In the genomic region with DNA sequence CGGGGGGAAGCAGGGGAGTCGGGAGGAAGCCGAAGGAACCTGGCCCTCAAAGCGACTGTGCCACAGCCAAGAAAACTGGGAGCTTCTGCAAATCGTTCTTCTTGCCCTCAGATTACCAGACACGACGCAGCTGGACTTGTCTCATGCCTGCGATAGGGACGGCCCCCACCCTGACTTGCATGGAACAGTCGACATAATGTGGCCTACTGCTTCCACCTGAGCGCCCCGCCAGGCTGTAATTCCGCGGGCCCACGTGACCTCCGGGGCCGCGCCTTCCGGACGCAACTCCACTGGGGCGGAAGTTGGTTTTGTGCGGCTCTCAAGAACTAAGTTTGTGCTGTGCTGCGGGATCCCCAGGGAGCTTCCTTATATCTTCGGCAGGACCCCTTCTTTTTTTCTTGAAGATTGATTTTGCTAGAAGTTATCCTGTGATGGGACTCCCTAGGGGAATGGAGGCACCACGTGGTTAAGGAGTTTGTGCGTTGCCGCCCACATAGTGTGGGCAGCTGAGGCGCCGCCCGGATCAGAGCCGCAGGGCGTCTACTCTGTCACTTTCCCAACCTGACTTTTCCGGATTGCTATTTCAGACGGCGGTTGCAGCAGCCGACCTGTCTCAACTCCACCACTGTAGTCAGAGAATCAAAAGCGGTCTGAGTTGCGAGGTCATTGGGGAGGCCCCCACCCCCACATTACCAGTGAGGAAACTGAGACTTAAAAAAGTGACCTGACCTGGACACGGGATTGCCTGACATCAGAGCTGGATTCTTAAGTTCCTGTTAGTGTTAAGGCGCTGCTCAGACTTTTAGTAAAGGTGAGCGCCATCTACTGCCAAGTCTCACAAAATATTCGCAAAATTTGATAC, we compare ENCODE assay signal across 1 cellular context.
A peak's percentile ranks its signal among the peaks of the same experiment; 100 is the strongest.
TF ChIP-seq lines count a peak whose summit lies in the region.

No MANE protein-coding gene starts in this region.

TF ChIP-seq in GM12878, 131 proteins besides CTCF, POLR2A, EP300 and RAD21 (continues in another document):
- TF ChIP-seq BACH1 (IDR thresholded peaks at IDR 0.05; ENCODE audit: borderline replicate concordance) (peak; percentile 17), SUZ12 (IDR thresholded peaks at IDR 0.05; ENCODE audit: unreplicated experiment) (no peak), MYC (IDR thresholded peaks at IDR 0.05; ENCODE audit: insufficient read depth, insufficient read length, insufficient replicate concordance, low read length, severe bottlenecking) (no peak), RBBP5 (conservative IDR thresholded peaks at IDR 0.05) (no peak), TCF7 (IDR thresholded peaks at IDR 0.05; ENCODE audit: borderline replicate concordance) (peak; percentile 62), SRF (IDR thresholded peaks at IDR 0.05; ENCODE audit: low read depth in 2 of 2, low read length in 2 of 2) (0 out of 4 replicates have a peak, but pooled peaks of 1 of the 2 experiments have one; percentile 20), ZNF384 (IDR thresholded peaks at IDR 0.05; ENCODE audit: borderline replicate concordance, low read depth, low read length) (no peak), CBX5 (IDR thresholded peaks at IDR 0.05; ENCODE audit: low read depth) (no peak; the same call in 1 of the 2 replicates), TARDBP (IDR thresholded peaks at IDR 0.05; ENCODE audit: borderline replicate concordance) (peak; percentile 22; the same call in 1 of the 2 replicates), GATAD2B (conservative IDR thresholded peaks at IDR 0.05; ENCODE audit: low read depth) (peak; percentile 75), BCL11A (IDR thresholded peaks at IDR 0.05; ENCODE audit: low read depth, low read length) (0 out of 2 replicates have a peak, but pooled peaks have one; percentile 24), ZZZ3 (IDR thresholded peaks at IDR 0.05; ENCODE audit: control insufficient read depth, insufficient read length, low read depth) (no peak), PAX5 (IDR thresholded peaks at IDR 0.05; ENCODE audit: borderline replicate concordance, low read depth, low read length) (peak; percentile 66; the same call in 1 of the 2 replicates), CREB1 (IDR thresholded peaks at IDR 0.05; ENCODE audit: low read depth) (peak; percentile 86), JUND (IDR thresholded peaks at IDR 0.05; ENCODE audit: low read depth, low read length) (peak; percentile 99), TCF3 (IDR thresholded peaks at IDR 0.05; ENCODE audit: borderline replicate concordance, insufficient read depth, low read depth, low read length) (peak; percentile 48; the same call in 1 of the 2 replicates), PAX8 (IDR thresholded peaks at IDR 0.05) (no peak), RUNX3 (IDR thresholded peaks at IDR 0.05; ENCODE audit: low read length) (peak; percentile 81), NFIC (IDR thresholded peaks at IDR 0.05; ENCODE audit: low read depth, low read length) (peak; percentile 88), CREM (IDR thresholded peaks at IDR 0.05; ENCODE audit: low read depth) (peak; percentile 70), RB1 (IDR thresholded peaks at IDR 0.05; ENCODE audit: borderline replicate concordance) (peak; percentile 49; the same call in 1 of the 2 replicates)
- TF ChIP-seq, protein P1, sequence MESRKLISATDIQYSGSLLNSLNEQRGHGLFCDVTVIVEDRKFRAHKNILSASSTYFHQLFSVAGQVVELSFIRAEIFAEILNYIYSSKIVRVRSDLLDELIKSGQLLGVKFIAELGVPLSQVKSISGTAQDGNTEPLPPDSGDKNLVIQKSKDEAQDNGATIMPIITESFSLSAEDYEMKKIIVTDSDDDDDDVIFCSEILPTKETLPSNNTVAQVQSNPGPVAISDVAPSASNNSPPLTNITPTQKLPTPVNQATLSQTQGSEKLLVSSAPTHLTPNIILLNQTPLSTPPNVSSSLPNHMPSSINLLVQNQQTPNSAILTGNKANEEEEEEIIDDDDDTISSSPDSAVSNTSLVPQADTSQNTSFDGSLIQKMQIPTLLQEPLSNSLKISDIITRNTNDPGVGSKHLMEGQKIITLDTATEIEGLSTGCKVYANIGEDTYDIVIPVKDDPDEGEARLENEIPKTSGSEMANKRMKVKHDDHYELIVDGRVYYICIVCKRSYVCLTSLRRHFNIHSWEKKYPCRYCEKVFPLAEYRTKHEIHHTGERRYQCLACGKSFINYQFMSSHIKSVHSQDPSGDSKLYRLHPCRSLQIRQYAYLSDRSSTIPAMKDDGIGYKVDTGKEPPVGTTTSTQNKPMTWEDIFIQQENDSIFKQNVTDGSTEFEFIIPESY (IDR thresholded peaks at IDR 0.05): no peak
- TF ChIP-seq, protein P2, sequence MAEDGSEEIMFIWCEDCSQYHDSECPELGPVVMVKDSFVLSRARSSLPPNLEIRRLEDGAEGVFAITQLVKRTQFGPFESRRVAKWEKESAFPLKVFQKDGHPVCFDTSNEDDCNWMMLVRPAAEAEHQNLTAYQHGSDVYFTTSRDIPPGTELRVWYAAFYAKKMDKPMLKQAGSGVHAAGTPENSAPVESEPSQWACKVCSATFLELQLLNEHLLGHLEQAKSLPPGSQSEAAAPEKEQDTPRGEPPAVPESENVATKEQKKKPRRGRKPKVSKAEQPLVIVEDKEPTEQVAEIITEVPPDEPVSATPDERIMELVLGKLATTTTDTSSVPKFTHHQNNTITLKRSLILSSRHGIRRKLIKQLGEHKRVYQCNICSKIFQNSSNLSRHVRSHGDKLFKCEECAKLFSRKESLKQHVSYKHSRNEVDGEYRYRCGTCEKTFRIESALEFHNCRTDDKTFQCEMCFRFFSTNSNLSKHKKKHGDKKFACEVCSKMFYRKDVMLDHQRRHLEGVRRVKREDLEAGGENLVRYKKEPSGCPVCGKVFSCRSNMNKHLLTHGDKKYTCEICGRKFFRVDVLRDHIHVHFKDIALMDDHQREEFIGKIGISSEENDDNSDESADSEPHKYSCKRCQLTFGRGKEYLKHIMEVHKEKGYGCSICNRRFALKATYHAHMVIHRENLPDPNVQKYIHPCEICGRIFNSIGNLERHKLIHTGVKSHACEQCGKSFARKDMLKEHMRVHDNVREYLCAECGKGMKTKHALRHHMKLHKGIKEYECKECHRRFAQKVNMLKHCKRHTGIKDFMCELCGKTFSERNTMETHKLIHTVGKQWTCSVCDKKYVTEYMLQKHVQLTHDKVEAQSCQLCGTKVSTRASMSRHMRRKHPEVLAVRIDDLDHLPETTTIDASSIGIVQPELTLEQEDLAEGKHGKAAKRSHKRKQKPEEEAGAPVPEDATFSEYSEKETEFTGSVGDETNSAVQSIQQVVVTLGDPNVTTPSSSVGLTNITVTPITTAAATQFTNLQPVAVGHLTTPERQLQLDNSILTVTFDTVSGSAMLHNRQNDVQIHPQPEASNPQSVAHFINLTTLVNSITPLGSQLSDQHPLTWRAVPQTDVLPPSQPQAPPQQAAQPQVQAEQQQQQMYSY (CRISPR knock-in tag; IDR thresholded peaks at IDR 0.05): no peak
- TF ChIP-seq, protein P3, sequence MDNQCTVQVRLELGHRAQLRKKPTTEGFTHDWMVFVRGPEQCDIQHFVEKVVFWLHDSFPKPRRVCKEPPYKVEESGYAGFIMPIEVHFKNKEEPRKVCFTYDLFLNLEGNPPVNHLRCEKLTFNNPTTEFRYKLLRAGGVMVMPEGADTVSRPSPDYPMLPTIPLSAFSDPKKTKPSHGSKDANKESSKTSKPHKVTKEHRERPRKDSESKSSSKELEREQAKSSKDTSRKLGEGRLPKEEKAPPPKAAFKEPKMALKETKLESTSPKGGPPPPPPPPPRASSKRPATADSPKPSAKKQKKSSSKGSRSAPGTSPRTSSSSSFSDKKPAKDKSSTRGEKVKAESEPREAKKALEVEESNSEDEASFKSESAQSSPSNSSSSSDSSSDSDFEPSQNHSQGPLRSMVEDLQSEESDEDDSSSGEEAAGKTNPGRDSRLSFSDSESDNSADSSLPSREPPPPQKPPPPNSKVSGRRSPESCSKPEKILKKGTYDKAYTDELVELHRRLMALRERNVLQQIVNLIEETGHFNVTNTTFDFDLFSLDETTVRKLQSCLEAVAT (IDR thresholded peaks at IDR 0.05): peak; percentile 91
- TF ChIP-seq, protein P4, sequence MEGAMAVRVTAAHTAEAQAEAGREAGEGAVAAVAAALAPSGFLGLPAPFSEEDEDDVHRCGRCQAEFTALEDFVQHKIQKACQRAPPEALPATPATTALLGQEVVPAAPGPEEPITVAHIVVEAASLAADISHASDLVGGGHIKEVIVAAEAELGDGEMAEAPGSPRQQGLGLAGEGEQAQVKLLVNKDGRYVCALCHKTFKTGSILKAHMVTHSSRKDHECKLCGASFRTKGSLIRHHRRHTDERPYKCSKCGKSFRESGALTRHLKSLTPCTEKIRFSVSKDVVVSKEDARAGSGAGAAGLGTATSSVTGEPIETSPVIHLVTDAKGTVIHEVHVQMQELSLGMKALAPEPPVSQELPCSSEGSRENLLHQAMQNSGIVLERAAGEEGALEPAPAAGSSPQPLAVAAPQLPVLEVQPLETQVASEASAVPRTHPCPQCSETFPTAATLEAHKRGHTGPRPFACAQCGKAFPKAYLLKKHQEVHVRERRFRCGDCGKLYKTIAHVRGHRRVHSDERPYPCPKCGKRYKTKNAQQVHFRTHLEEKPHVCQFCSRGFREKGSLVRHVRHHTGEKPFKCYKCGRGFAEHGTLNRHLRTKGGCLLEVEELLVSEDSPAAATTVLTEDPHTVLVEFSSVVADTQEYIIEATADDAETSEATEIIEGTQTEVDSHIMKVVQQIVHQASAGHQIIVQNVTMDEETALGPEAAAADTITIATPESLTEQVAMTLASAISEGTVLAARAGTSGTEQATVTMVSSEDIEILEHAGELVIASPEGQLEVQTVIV (IDR thresholded peaks at IDR 0.05; ENCODE audit: borderline replicate concordance, partially characterized antibody): no peak
- TF ChIP-seq, protein P5, sequence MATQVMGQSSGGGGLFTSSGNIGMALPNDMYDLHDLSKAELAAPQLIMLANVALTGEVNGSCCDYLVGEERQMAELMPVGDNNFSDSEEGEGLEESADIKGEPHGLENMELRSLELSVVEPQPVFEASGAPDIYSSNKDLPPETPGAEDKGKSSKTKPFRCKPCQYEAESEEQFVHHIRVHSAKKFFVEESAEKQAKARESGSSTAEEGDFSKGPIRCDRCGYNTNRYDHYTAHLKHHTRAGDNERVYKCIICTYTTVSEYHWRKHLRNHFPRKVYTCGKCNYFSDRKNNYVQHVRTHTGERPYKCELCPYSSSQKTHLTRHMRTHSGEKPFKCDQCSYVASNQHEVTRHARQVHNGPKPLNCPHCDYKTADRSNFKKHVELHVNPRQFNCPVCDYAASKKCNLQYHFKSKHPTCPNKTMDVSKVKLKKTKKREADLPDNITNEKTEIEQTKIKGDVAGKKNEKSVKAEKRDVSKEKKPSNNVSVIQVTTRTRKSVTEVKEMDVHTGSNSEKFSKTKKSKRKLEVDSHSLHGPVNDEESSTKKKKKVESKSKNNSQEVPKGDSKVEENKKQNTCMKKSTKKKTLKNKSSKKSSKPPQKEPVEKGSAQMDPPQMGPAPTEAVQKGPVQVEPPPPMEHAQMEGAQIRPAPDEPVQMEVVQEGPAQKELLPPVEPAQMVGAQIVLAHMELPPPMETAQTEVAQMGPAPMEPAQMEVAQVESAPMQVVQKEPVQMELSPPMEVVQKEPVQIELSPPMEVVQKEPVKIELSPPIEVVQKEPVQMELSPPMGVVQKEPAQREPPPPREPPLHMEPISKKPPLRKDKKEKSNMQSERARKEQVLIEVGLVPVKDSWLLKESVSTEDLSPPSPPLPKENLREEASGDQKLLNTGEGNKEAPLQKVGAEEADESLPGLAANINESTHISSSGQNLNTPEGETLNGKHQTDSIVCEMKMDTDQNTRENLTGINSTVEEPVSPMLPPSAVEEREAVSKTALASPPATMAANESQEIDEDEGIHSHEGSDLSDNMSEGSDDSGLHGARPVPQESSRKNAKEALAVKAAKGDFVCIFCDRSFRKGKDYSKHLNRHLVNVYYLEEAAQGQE (IDR thresholded peaks at IDR 0.05; ENCODE audit: low read depth, low read length): no peak
- TF ChIP-seq, protein P6, sequence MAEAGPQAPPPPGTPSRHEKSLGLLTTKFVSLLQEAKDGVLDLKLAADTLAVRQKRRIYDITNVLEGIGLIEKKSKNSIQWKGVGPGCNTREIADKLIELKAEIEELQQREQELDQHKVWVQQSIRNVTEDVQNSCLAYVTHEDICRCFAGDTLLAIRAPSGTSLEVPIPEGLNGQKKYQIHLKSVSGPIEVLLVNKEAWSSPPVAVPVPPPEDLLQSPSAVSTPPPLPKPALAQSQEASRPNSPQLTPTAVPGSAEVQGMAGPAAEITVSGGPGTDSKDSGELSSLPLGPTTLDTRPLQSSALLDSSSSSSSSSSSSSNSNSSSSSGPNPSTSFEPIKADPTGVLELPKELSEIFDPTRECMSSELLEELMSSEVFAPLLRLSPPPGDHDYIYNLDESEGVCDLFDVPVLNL (IDR thresholded peaks at IDR 0.05; ENCODE audit: low read depth, low read length): peak; percentile 50; the same call in 1 of the 2 replicates
- TF ChIP-seq, protein P7, sequence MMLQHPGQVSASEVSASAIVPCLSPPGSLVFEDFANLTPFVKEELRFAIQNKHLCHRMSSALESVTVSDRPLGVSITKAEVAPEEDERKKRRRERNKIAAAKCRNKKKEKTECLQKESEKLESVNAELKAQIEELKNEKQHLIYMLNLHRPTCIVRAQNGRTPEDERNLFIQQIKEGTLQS (IDR thresholded peaks at IDR 0.05; ENCODE audit: borderline replicate concordance, extremely low read depth, low read depth, low read length): peak; percentile 80; the same call in 1 of the 2 replicates
- TF ChIP-seq, protein P8, sequence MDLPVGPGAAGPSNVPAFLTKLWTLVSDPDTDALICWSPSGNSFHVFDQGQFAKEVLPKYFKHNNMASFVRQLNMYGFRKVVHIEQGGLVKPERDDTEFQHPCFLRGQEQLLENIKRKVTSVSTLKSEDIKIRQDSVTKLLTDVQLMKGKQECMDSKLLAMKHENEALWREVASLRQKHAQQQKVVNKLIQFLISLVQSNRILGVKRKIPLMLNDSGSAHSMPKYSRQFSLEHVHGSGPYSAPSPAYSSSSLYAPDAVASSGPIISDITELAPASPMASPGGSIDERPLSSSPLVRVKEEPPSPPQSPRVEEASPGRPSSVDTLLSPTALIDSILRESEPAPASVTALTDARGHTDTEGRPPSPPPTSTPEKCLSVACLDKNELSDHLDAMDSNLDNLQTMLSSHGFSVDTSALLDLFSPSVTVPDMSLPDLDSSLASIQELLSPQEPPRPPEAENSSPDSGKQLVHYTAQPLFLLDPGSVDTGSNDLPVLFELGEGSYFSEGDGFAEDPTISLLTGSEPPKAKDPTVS (IDR thresholded peaks at IDR 0.05; ENCODE audit: low read depth, low read length): no peak
- TF ChIP-seq, protein P9, sequence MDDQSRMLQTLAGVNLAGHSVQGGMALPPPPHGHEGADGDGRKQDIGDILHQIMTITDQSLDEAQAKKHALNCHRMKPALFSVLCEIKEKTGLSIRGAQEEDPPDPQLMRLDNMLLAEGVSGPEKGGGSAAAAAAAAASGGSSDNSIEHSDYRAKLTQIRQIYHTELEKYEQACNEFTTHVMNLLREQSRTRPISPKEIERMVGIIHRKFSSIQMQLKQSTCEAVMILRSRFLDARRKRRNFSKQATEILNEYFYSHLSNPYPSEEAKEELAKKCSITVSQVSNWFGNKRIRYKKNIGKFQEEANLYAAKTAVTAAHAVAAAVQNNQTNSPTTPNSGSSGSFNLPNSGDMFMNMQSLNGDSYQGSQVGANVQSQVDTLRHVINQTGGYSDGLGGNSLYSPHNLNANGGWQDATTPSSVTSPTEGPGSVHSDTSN (IDR thresholded peaks at IDR 0.05; ENCODE audit: insufficient replicate concordance, low read depth, low read length): no peak
- TF ChIP-seq, protein P10, sequence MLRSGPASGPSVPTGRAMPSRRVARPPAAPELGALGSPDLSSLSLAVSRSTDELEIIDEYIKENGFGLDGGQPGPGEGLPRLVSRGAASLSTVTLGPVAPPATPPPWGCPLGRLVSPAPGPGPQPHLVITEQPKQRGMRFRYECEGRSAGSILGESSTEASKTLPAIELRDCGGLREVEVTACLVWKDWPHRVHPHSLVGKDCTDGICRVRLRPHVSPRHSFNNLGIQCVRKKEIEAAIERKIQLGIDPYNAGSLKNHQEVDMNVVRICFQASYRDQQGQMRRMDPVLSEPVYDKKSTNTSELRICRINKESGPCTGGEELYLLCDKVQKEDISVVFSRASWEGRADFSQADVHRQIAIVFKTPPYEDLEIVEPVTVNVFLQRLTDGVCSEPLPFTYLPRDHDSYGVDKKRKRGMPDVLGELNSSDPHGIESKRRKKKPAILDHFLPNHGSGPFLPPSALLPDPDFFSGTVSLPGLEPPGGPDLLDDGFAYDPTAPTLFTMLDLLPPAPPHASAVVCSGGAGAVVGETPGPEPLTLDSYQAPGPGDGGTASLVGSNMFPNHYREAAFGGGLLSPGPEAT (IDR thresholded peaks at IDR 0.05; ENCODE audit: low read depth): peak; percentile 94
